9 cellular contexts compared by ENCODE assay signal in genomic region chr11:44643207-44643606, GRCh38.
"Had no signal": no experiment of that assay in that cellular context is flagged by ENCODE, and none has a peak within 500 bp of the region (broad histone marks: within the 10 kb centered on the region; RNA-seq: fewer than 3 reads in every experiment).

No MANE protein-coding gene starts in this region.

- H3K4me2 ChIP-seq: KMS-11 had no signal

- DNase-seq: GM23248, GOT3, H7, KBM-7 had no signal

- FAIRE-seq: HepG2 had no signal

- H3K9ac ChIP-seq: GM23248, KMS-11 had no signal

- H3K4me3 ChIP-seq: GM23248, HAP-1 had no signal

- H2AFZ ChIP-seq: GM23248 had no signal

- H3K4me1 ChIP-seq: HAP-1 had no signal

- H3K27ac ChIP-seq: GM23248, HL-60, KMS-11 had no signal

- ATAC-seq: HCT116, HepG2 had no signal

- H3K9me3 ChIP-seq: HAP-1 had no signal

- H3K36me3 ChIP-seq: HAP-1 had no signal
